In genomic region chr7:103023578-103023977, GRCh38 we compare ENCODE assay signal across 1 cellular context. TPM values are rescaled to one million over a fixed set of nuclear protein-coding genes. Genes with fewer than 3 reads are reported as not detected.
"Had no signal": no experiment of that assay in that cellular context is flagged by ENCODE, and none has a peak within 500 bp of the region (broad histone marks: within the 10 kb centered on the region; RNA-seq: fewer than 3 reads in every experiment).

No MANE protein-coding gene starts in this region.

RNA-seq across cellular contexts. Expression of gene FBXL13, which starts 51.0 kb away (rescaled TPM):
- total RNA-seq: T-helper 2 cell treated with Interferon-gamma antibody and Interleukin-4, amounts not matched to agents 100 ng/mL and 5 ng/mL, for 36 hours had no signal
